ENCODE assay signal across 17 cellular contexts in genomic region chr5:139012170-139012569, GRCh38.
DNase-seq lines count a peak whose midpoint lies in the region; ATAC-seq and TF ChIP-seq lines count a peak whose summit lies in the region.
"Had no signal": no experiment of that assay in that cellular context is flagged by ENCODE, and none has a peak within 500 bp of the region (broad histone marks: within the 10 kb centered on the region; RNA-seq: fewer than 3 reads in every experiment).

No MANE protein-coding gene starts in this region.

- H3K27ac Mint-ChIP-seq in natural killer cell (no peak overlapping the region), type B pancreatic cell (peak overlapping the region; percentile 81)
- H3K27ac Mint-ChIP-seq in natural killer cell treated with Interleukin-12 subunit alpha and Interleukin-12 subunit beta and Interleukin-15 and Interleukin-18, amount 100 ng/mL, for 72 hours: peak overlapping the region in 1 of 2 donors; percentile 10
- no peak overlapping the region for H3K27ac Mint-ChIP-seq in central memory CD8-positive, alpha-beta T cell (ENCODE audit: low read depth)
- peak overlapping the region in 3 of 10 donors; percentile 15 to 76 (median 22) for H3K27ac Mint-ChIP-seq in naive thymus-derived CD8-positive, alpha-beta T cell
- H3K27ac Mint-ChIP-seq in stimulated activated naive CD8-positive, alpha-beta T cell treated with anti-CD3 and anti-CD28 coated beads, Interleukin-15, amount 100 ng/mL, for 72 hours: no peak overlapping the region

- H3K4me3 Mint-ChIP-seq in natural killer cell: peak overlapping the region; percentile 25
- no peak overlapping the region for H3K4me3 Mint-ChIP-seq in natural killer cell treated with Interleukin-12 subunit alpha and Interleukin-12 subunit beta and Interleukin-15 and Interleukin-18, amount 100 ng/mL, for 72 hours
- H3K4me3 Mint-ChIP-seq in central memory CD8-positive, alpha-beta T cell: peak overlapping the region; percentile 41
- peak overlapping the region in 6 of 10 donors; percentile 42 to 69 (median 60) for H3K4me3 Mint-ChIP-seq in naive thymus-derived CD8-positive, alpha-beta T cell
- peak overlapping the region; percentile 86 for H3K4me3 Mint-ChIP-seq in type B pancreatic cell
- peak overlapping the region in 1 of 2 donors; percentile 2 for H3K4me3 Mint-ChIP-seq in stimulated activated naive CD8-positive, alpha-beta T cell treated with anti-CD3 and anti-CD28 coated beads, Interleukin-15, amount 100 ng/mL, for 72 hours

- intact Hi-C loops in natural killer cell (cut with micrococcal nuclease): no loop called here

- DNase-seq in natural killer cell (no peak), type B pancreatic cell (ENCODE audit: extremely low spot score, unreplicated experiment) (no peak), NCI-H2196 treated with DMSO at 0.1 percent for 48 hours (lab: John Stamatoyannopoulos, UW; ENCODE audit: unreplicated experiment) (no peak)
- no peak for DNase-seq in natural killer cell treated with Interleukin-12 subunit alpha and Interleukin-12 subunit beta and Interleukin-15 and Interleukin-18, amount 100 ng/mL, for 72 hours (ENCODE audit: low spot score)
- DNase-seq in central memory CD8-positive, alpha-beta T cell (ENCODE audit: low spot score in 2 of 2): no peak
- peak in 1 of 10 donors; percentile 3 for DNase-seq in naive thymus-derived CD8-positive, alpha-beta T cell
- DNase-seq in stimulated activated naive CD8-positive, alpha-beta T cell treated with anti-CD3 and anti-CD28 coated beads, Interleukin-15, amount 100 ng/mL, for 72 hours: no peak
- DNase-seq: CD8-positive, alpha-beta memory T cell; DMS 273 treated with DMSO at 0.1 percent for 48 hours; EL; Karpas-422; NCI-H187 treated with DMSO at 0.1 percent for 48 hours; NCI-H2171 treated with DMSO at 0.1 percent for 48 hours; NCI-H510A; SHP77 had no signal

- TF ChIP-seq CTCF in natural killer cell (IDR thresholded peaks at IDR 0.05) (no peak), type B pancreatic cell (conservative IDR thresholded peaks at IDR 0.05) (no peak)

- ATAC-seq in natural killer cell (no peak), GM19397 (IDR thresholded peaks at IDR 0.05; ENCODE audit: unreplicated experiment) (no peak)
- ATAC-seq in natural killer cell treated with Interleukin-12 subunit alpha and Interleukin-12 subunit beta and Interleukin-15 and Interleukin-18, amount 100 ng/mL, for 72 hours: no peak
- no peak for ATAC-seq in central memory CD8-positive, alpha-beta T cell (replicated peaks; ENCODE audit: extremely low read depth, poor library complexity, severe bottlenecking)
- ATAC-seq in naive thymus-derived CD8-positive, alpha-beta T cell: no peak
- ATAC-seq in stimulated activated naive CD8-positive, alpha-beta T cell treated with anti-CD3 and anti-CD28 coated beads, Interleukin-15, amount 100 ng/mL, for 72 hours: no peak
- ATAC-seq: Panc1 had no signal

- H3K9me3 Mint-ChIP-seq in natural killer cell (no peaks in the 10 kb centered on the region), type B pancreatic cell (peaks cover 6% of the 10 kb centered on the region)
- no peaks in the 10 kb centered on the region for H3K9me3 Mint-ChIP-seq in natural killer cell treated with Interleukin-12 subunit alpha and Interleukin-12 subunit beta and Interleukin-15 and Interleukin-18, amount 100 ng/mL, for 72 hours
- H3K9me3 Mint-ChIP-seq in central memory CD8-positive, alpha-beta T cell: no peaks in the 10 kb centered on the region
- H3K9me3 Mint-ChIP-seq in naive thymus-derived CD8-positive, alpha-beta T cell: no peaks in the 10 kb centered on the region
- H3K9me3 Mint-ChIP-seq in stimulated activated naive CD8-positive, alpha-beta T cell treated with anti-CD3 and anti-CD28 coated beads, Interleukin-15, amount 100 ng/mL, for 72 hours: no peaks in the 10 kb centered on the region

- H3K36me3 Mint-ChIP-seq in natural killer cell (no peaks in the 10 kb centered on the region), type B pancreatic cell (peaks cover 14% of the 10 kb centered on the region)
- H3K36me3 Mint-ChIP-seq in natural killer cell treated with Interleukin-12 subunit alpha and Interleukin-12 subunit beta and Interleukin-15 and Interleukin-18, amount 100 ng/mL, for 72 hours: peaks cover 13% of the 10 kb centered on the region
- H3K36me3 Mint-ChIP-seq in central memory CD8-positive, alpha-beta T cell (ENCODE audit: insufficient read depth): no peaks in the 10 kb centered on the region
- peaks cover 5 to 47% (median 37%) of the 10 kb centered on the region in 3 donors for H3K36me3 Mint-ChIP-seq in naive thymus-derived CD8-positive, alpha-beta T cell

- no peaks in the 10 kb centered on the region for H3K4me1 Mint-ChIP-seq in natural killer cell
- H3K4me1 Mint-ChIP-seq in natural killer cell treated with Interleukin-12 subunit alpha and Interleukin-12 subunit beta and Interleukin-15 and Interleukin-18, amount 100 ng/mL, for 72 hours (ENCODE audit: low read depth in 2 of 2): peaks cover 0 to 3% of the 10 kb centered on the region in 2 donors
- H3K4me1 Mint-ChIP-seq in central memory CD8-positive, alpha-beta T cell: no peaks in the 10 kb centered on the region
- H3K4me1 Mint-ChIP-seq in naive thymus-derived CD8-positive, alpha-beta T cell: peaks cover 0 to 3% (median 1%) of the 10 kb centered on the region in 4 donors
- peaks cover 6% of the 10 kb centered on the region for H3K4me1 Mint-ChIP-seq in type B pancreatic cell (ENCODE audit: unreplicated experiment)
- H3K4me1 Mint-ChIP-seq in stimulated activated naive CD8-positive, alpha-beta T cell treated with anti-CD3 and anti-CD28 coated beads, Interleukin-15, amount 100 ng/mL, for 72 hours: peaks cover 10% of the 10 kb centered on the region

- POLR2A ChIA-PET in naive thymus-derived CD8-positive, alpha-beta T cell (lab: Charles Lee): no interaction called here

- H3K27me3 Mint-ChIP-seq in natural killer cell (ENCODE audit: low read depth in 2 of 2) (no peaks in the 10 kb centered on the region), type B pancreatic cell (no peaks in the 10 kb centered on the region)
- H3K27me3 Mint-ChIP-seq in natural killer cell treated with Interleukin-12 subunit alpha and Interleukin-12 subunit beta and Interleukin-15 and Interleukin-18, amount 100 ng/mL, for 72 hours: no peaks in the 10 kb centered on the region
- H3K27me3 Mint-ChIP-seq in central memory CD8-positive, alpha-beta T cell: no peaks in the 10 kb centered on the region
- H3K27me3 Mint-ChIP-seq in naive thymus-derived CD8-positive, alpha-beta T cell: no peaks in the 10 kb centered on the region
- H3K27me3 Mint-ChIP-seq in stimulated activated naive CD8-positive, alpha-beta T cell treated with anti-CD3 and anti-CD28 coated beads, Interleukin-15, amount 100 ng/mL, for 72 hours: no peaks in the 10 kb centered on the region
- H3K27me3 Mint-ChIP-seq: CD8-positive, alpha-beta memory T cell had no signal
